ENCODE assay signal across 8 cellular contexts in genomic region chr12:27940756-27941402, GRCh38. TPM values are rescaled to one million over a fixed set of nuclear protein-coding genes. Genes with fewer than 3 reads are reported as not detected.
DNase-seq lines count a peak whose midpoint lies in the region; ATAC-seq and TF ChIP-seq lines count a peak whose summit lies in the region.

No MANE protein-coding gene starts in this region.

- H3K4me3 ChIP-seq in GM12875 (ENCODE audit: low read depth, low read length) (no peak overlapping the region), right atrium auricular region (no peak overlapping the region), skeletal muscle cell (ENCODE audit: low read depth, low read length) (no peak overlapping the region)

- TF ChIP-seq CTCF in GM12875 (IDR thresholded peaks at IDR 0.05; ENCODE audit: borderline replicate concordance, insufficient read depth, low read depth, low read length) = peak; percentile 64
- peak; percentile 83 to 85 for TF ChIP-seq CTCF in right atrium auricular region (IDR thresholded peaks at IDR 0.05)

- H3K36me3 ChIP-seq in right atrium auricular region = no peaks in the 10 kb centered on the region

- no peaks in the 10 kb centered on the region for H3K27me3 ChIP-seq in right atrium auricular region

- DNase-seq in NCI-H1105 treated with DMSO at 0.1 percent for 48 hours (lab: John Stamatoyannopoulos, UW) (peak; percentile 59), T-helper 1 cell (peak; percentile 22 to 63 (median 34)), amniotic stem cell (lab: John Stamatoyannopoulos, UW) (peak; percentile 32), right atrium auricular region (ENCODE audit: low spot score) (peak; percentile 79), skeletal muscle cell (ENCODE audit: low read depth) (peak; percentile 35)

- H3K27ac ChIP-seq in right atrium auricular region = no peak overlapping the region

- no peaks in the 10 kb centered on the region for H3K4me1 ChIP-seq in right atrium auricular region

- H3K9me3 ChIP-seq in right atrium auricular region = no peaks in the 10 kb centered on the region

- ATAC-seq in HG02642 (IDR thresholded peaks at IDR 0.05; ENCODE audit: poor library complexity, unreplicated experiment) (peak; percentile 87), GM21447 (IDR thresholded peaks at IDR 0.05; ENCODE audit: unreplicated experiment) (no peak)

RNA-seq across cellular contexts. Expression of gene PTHLH, which starts 31.7 kb away (rescaled TPM):
- 10 to 100 TPM in 1 of 2 donors, under 1 TPM in 1; 0.63 to 67.6 TPM for total RNA-seq in right atrium auricular region
